Comparison of ENCODE assay signal across 34 cellular contexts in the genomic region with DNA sequence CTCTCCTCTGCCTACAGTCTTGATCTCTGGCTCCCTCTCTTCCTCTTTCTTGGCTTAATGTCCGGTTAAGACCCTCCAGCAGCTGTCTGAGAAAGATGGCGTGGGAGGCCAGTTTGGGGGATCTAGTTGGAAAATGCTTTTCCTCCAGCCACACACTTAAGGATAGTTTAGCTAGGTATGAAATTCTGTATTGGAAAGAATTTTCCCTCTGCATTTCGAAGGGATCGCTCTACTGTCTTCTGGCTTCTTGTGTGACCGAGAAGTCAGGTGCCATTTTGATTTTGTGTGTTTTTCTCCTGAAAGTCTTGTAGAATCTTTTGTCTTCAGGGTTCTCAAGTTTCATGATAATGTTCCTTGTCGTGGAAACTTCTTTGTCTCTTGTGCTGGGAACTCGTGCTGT. TPM values are rescaled to one million over a fixed set of nuclear protein-coding genes. Genes with fewer than 3 reads are reported as not detected.
"Had no signal": no experiment of that assay in that cellular context is flagged by ENCODE, and none has a peak within 500 bp of the region (broad histone marks: within the 10 kb centered on the region; RNA-seq: fewer than 3 reads in every experiment).

No MANE protein-coding gene starts in this region.

- H3K36me3 ChIP-seq: colonic mucosa, esophagus muscularis mucosa, gastroesophageal sphincter, heart left ventricle, neural progenitor cell had no signal

- H3K27ac Mint-ChIP-seq: dendritic cell treated with granulocyte-macrophage colony-stimulating factor and Interleukin-4, amounts not matched to agents 40 ng/mL and 50 ng/mL, for 4 days; endodermal cell; mesothelial cell of epicardium; naive thymus-derived CD4-positive, alpha-beta T cell; nephron; neural progenitor cell; progenitor cell of endocrine pancreas; type B pancreatic cell had no signal

- H3K9me3 ChIP-seq: colonic mucosa, thyroid gland had no signal

- H3K4me3 ChIP-seq: colonic mucosa, esophagus muscularis mucosa, gastroesophageal sphincter, heart left ventricle, hepatocyte, mucosa of descending colon, neural progenitor cell, smooth muscle cell, stomach, thyroid gland had no signal

- ATAC-seq: foreskin keratinocyte; gastroesophageal sphincter; heart left ventricle; left lobe of liver; mucosa of descending colon; naive thymus-derived CD4-positive, alpha-beta T cell; sciatic nerve had no signal

- H3K4me1 Mint-ChIP-seq: mesothelial cell of epicardium, nephron had no signal

- H3K4me1 ChIP-seq: colonic mucosa, esophagus muscularis mucosa, foreskin keratinocyte, gastroesophageal sphincter, heart left ventricle, parathyroid adenoma, stomach, thyroid gland had no signal

- H3K4me3 Mint-ChIP-seq: dendritic cell treated with granulocyte-macrophage colony-stimulating factor and Interleukin-4, amounts not matched to agents 40 ng/mL and 50 ng/mL, for 4 days; endodermal cell; mesothelial cell of epicardium; nephron; neural progenitor cell; type B pancreatic cell had no signal

- DNase-seq: colonic mucosa; effector CD8-positive, alpha-beta T cell; endodermal cell; foreskin keratinocyte; heart left ventricle; kidney; mesenchymal stem cell; mucosa of descending colon; naive thymus-derived CD4-positive, alpha-beta T cell; stimulated activated CD4-positive, alpha-beta T cell treated with anti-CD3 and anti-CD28 coated beads, Interleukin-12 subunit alpha, Interleukin-12 subunit beta, amount 100 ng/mL, for 4 hours; stimulated activated CD4-positive, alpha-beta T cell treated with anti-CD3 and anti-CD28 coated beads, Interleukin-1b, Interleukin-23, amount 100 ng/mL, for 48 hours; stimulated activated CD4-positive, alpha-beta T cell treated with anti-CD3 and anti-CD28 coated beads, Interleukin-4, amount 100 ng/mL, for 1 hour; stimulated activated CD8-positive, alpha-beta memory T cell treated with anti-CD3 and anti-CD28 coated beads, Interleukin-4, amount 100 ng/mL, for 48 hours; stimulated activated naive CD4-positive, alpha-beta T cell treated with Interleukin-2 at 50 U/mL for 16 hours; stomach; thyroid gland had no signal

- H3K27me3 Mint-ChIP-seq: naive thymus-derived CD4-positive, alpha-beta T cell; progenitor cell of endocrine pancreas; type B pancreatic cell had no signal

- H3K27ac ChIP-seq: colonic mucosa, esophagus muscularis mucosa, foreskin keratinocyte, gastroesophageal sphincter, heart left ventricle, hepatocyte, neural progenitor cell, parathyroid adenoma, stomach, thyroid gland had no signal

RNA-seq across cellular contexts. Expression of gene GABRD, which starts 59.0 kb away (rescaled TPM):
- total RNA-seq: endodermal cell, endothelial cell of umbilical vein, epithelial cell of proximal tubule, esophagus muscularis mucosa, fibroblast of lung, foreskin keratinocyte, hepatocyte, left lobe of liver, liver, mucosa of descending colon, osteoblast, progenitor cell of endocrine pancreas, sciatic nerve, smooth muscle cell had no signal
